ENCODE assay signal across 8 cellular contexts in genomic region chr3:23811117-23811487, GRCh38. TPM values are rescaled to one million over a fixed set of nuclear protein-coding genes. Genes with fewer than 3 reads are reported as not detected.
DNase-seq lines count a peak whose midpoint lies in the region; ATAC-seq, FAIRE-seq and TF ChIP-seq lines count a peak whose summit lies in the region.

No MANE protein-coding gene starts in this region.

- H3K9ac ChIP-seq in ES-I3 (ENCODE audit: low read depth, low read length) (peak overlapping the region; percentile 82), GM12878 (ENCODE audit: control insufficient read depth, insufficient read depth, low read length) (peak overlapping the region; percentile 84)

- peak overlapping the region; percentile 94 for H3K4me2 ChIP-seq in GM12878 (ENCODE audit: control insufficient read depth, insufficient read depth)

- H2AFZ ChIP-seq in GM12878 (ENCODE audit: control insufficient read depth, low read depth, low read length), result peak overlapping the region; percentile 67

- 7% methylated on average over 11 of the region's 11 CpGs for WGBS in GM12878 (ENCODE audit: insufficient coverage, insufficient replicate concordance, low lambda C conversion rate, missing lambda C conversion rate)
- WGBS in right lobe of liver (ENCODE audit: insufficient coverage, low coverage, low lambda C conversion rate, missing lambda C conversion rate), result 11% methylated on average over 6 of the region's 11 CpGs
- 20 to 21% methylated on average over 6 to 11 of the region's 11 CpGs for WGBS in transverse colon (ENCODE audit: low coverage in 1 of 2), 2 donors

- DNase-seq in Jurkat, Clone E6-1 (ENCODE audit: low read depth, low spot score), result no peak
- DNase-seq in GM12878 (ENCODE audit: low read depth, low spot score) (no peak), right lobe of liver (no peak), transverse colon (peak; percentile 20), H4 (ENCODE audit: low spot score) (no peak), UCSD-AML1 (lab: John Stamatoyannopoulos, UW; ENCODE audit: unreplicated experiment) (no peak)

- peaks cover 98% of the 10 kb centered on the region for H3K79me2 ChIP-seq in GM12878 (ENCODE audit: control insufficient read depth, insufficient read depth, low read length)

- in situ Hi-C loops in GM12878 (cut with MboI), result no loop called here
- in situ Hi-C loops in transverse colon (cut with MboI; ENCODE audit: low pct_ligation_motif_present in 1 of 4, low pct_unique_long_range_greater_than_20kb in 1 of 4, low sequenced_read_pairs in 3 of 4), result no loop called here

- TF ChIP-seq EP300 in GM12878 (IDR thresholded peaks at IDR 0.05; ENCODE audit: borderline replicate concordance in 1 of 2, control insufficient read depth in 1 of 2, low read depth in 2 of 2, low read length in 2 of 2), result no peak
- no peak for TF ChIP-seq EP300 in transverse colon (IDR thresholded peaks at IDR 0.05; ENCODE audit: low read depth)

- POLR2A ChIA-PET in GM12878 (lab: Charles Lee), result interaction anchor here (1.0 to 7.5 kb wide), 6 partner anchors 18 to 140 kb away, joined by 3 to 92 read pairs (median 4); partner anchors contain the start of genes NKIRAS1 and RPL15

- no peak for TF ChIP-seq POLR2A in GM12878 (IDR thresholded peaks at IDR 0.05; ENCODE audit: low read depth, low read length)
- no peak for TF ChIP-seq POLR2A in right lobe of liver (IDR thresholded peaks at IDR 0.05)
- peak; percentile 20 for TF ChIP-seq POLR2A in transverse colon (IDR thresholded peaks at IDR 0.05)

- no peaks in the 10 kb centered on the region for H3K36me3 ChIP-seq in ES-I3 (ENCODE audit: insufficient read depth, low read length)
- no peaks in the 10 kb centered on the region; a peak in 2 of 4 replicates for H3K36me3 ChIP-seq in GM12878 (ENCODE audit: control insufficient read depth in 2 of 2, insufficient read depth in 2 of 2, low read length in 1 of 2)
- H3K36me3 ChIP-seq in right lobe of liver, result no peaks in the 10 kb centered on the region
- no peaks in the 10 kb centered on the region for H3K36me3 ChIP-seq in transverse colon

- RAD21 ChIA-PET in GM12878 (lab: Charles Lee; ENCODE audit: unreplicated experiment), result interaction anchor here (0.8 to 7.8 kb wide), 11 partner anchors 9 to 218 kb away, joined by 3 to 96 read pairs (median 6); no protein-coding TSS in a partner anchor

- CTCF ChIA-PET in GM12878 (lab: Yijun Ruan, JAX), result interaction anchor here (0.7 to 4.1 kb wide), 12 partner anchors 12 to 252 kb away, joined by 3 to 36 read pairs (median 5); no protein-coding TSS in a partner anchor

- no peaks in the 10 kb centered on the region for H3K9me3 ChIP-seq in ES-I3 (ENCODE audit: control insufficient read depth, insufficient read depth, low read length)
- H3K9me3 ChIP-seq in GM12878 (replicated peaks; ENCODE audit: control insufficient read depth, insufficient read depth, low read length), result no peaks in the 10 kb centered on the region
- no peaks in the 10 kb centered on the region for H3K9me3 ChIP-seq in right lobe of liver
- no peaks in the 10 kb centered on the region for H3K9me3 ChIP-seq in transverse colon

- no TSS peak for BruUV-seq in GM12878 (replicated peaks; lab: Mats Ljungman, UMichigan)

- ATAC-seq in GM12878 (peak; percentile 6; the same call in 2 of the 3 replicates), right lobe of liver (peak; percentile 8 to 42 (median 27)), GM18867 (IDR thresholded peaks at IDR 0.05; ENCODE audit: unreplicated experiment) (no peak)

- TF ChIP-seq RAD21 in GM12878 (IDR thresholded peaks at IDR 0.05; ENCODE audit: insufficient read depth, low read depth, low read length), result no peak

- H4K20me1 ChIP-seq in GM12878 (ENCODE audit: control insufficient read depth, insufficient read depth), result no peaks in the 10 kb centered on the region

- intact Hi-C loops in GM12878 (cut with micrococcal nuclease; ENCODE audit: unreplicated experiment) (loop anchor here (2.0 kb wide), 1 partner anchor 50 kb away; no protein-coding TSS in a partner anchor), right lobe of liver (cut with DNase I) (no loop called here), transverse colon (cut with DNase I; ENCODE audit: low total_unique reads) (no loop called here)

- H3K4me3 ChIP-seq in Jurkat, Clone E6-1 (ENCODE audit: low read length), result peak overlapping the region; percentile 52
- H3K4me3 ChIP-seq in GM12878 (peak overlapping the region; percentile 98), right lobe of liver (peak overlapping the region; percentile 55 to 76 (median 57)), transverse colon (peak overlapping the region; percentile 64 to 82 (median 76))

- H3K27ac ChIP-seq in GM12878 (ENCODE audit: control insufficient read depth, insufficient read depth) (peak overlapping the region; percentile 86), right lobe of liver (peak overlapping the region; percentile 56 to 77 (median 72)), transverse colon (peak overlapping the region; percentile 87 to 95 (median 91))

- H3K27me3 ChIP-seq in GM12878 (replicated peaks in 1 of 2; ENCODE audit: control insufficient read depth in 2 of 2, insufficient read depth in 2 of 2, low read length in 1 of 2), result no peaks in the 10 kb centered on the region
- no peaks in the 10 kb centered on the region for H3K27me3 ChIP-seq in right lobe of liver
- H3K27me3 ChIP-seq in transverse colon, result no peaks in the 10 kb centered on the region

- H3K4me1 ChIP-seq in ES-I3 (ENCODE audit: insufficient read depth, low read length), result peaks cover 14% of the 10 kb centered on the region; the same call in 1 of the 2 replicates
- peaks cover 7% of the 10 kb centered on the region; the same call in 1 of the 2 replicates for H3K4me1 ChIP-seq in GM12878 (ENCODE audit: control insufficient read depth, insufficient read depth, low read length)
- H3K4me1 ChIP-seq in right lobe of liver, result peaks cover 0 to 13% (median 3%) of the 10 kb centered on the region in 4 donors
- peaks cover 25 to 61% (median 40%) of the 10 kb centered on the region in 4 donors for H3K4me1 ChIP-seq in transverse colon

- no peak for TF ChIP-seq CTCF in GM12878 (IDR thresholded peaks at IDR 0.05 in 2 of 3, conservative IDR thresholded peaks at IDR 0.05 in 1 of 3; ENCODE audit: control insufficient read depth in 2 of 3, extremely low read depth in 1 of 3, insufficient read depth in 1 of 3, low read depth in 3 of 3, low read length in 3 of 3)
- no peak for TF ChIP-seq CTCF in right lobe of liver (IDR thresholded peaks at IDR 0.05)
- no peak for TF ChIP-seq CTCF in transverse colon (IDR thresholded peaks at IDR 0.05)

- SMC1A ChIA-PET in GM12878 (lab: Charles Lee; ENCODE audit: uncharacterized antibody, unreplicated experiment), result interaction anchor here (0.8 to 7.4 kb wide), 14 partner anchors 9 to 590 kb away, joined by 3 to 224 read pairs (median 4); partner anchors contain the start of genes NKIRAS1 and RPL15

- FAIRE-seq in GM12878 (lab: Jason Lieb, UNC), result no peak

TF ChIP-seq in GM12878, 131 proteins besides CTCF, POLR2A, EP300 and RAD21 (continues in another document):
- TF ChIP-seq SMAD5 (IDR thresholded peaks at IDR 0.05; ENCODE audit: low read depth), result no peak
- TF ChIP-seq NR2F1 (conservative IDR thresholded peaks at IDR 0.05), result no peak
- TF ChIP-seq STAT3 (IDR thresholded peaks at IDR 0.05; ENCODE audit: low read depth, low read length), result no peak
- no peak for TF ChIP-seq BCLAF1 (IDR thresholded peaks at IDR 0.05)
- no peak for TF ChIP-seq POU2F2 (IDR thresholded peaks at IDR 0.05; ENCODE audit: borderline replicate concordance, low read depth, low read length)
- TF ChIP-seq CBX3 (IDR thresholded peaks at IDR 0.05; ENCODE audit: borderline replicate concordance, low read depth), result no peak
- peak; percentile 48; the same call in 1 of the 2 replicates for TF ChIP-seq NBN (IDR thresholded peaks at IDR 0.05)

RNA-seq across cellular contexts. Expression of gene UBE2E1, which starts 5.3 kb away (rescaled TPM):
- 125 TPM for polyA plus RNA-seq in Jurkat, Clone E6-1 (2012; ENCODE audit: insufficient read depth, insufficient read length)
- 149 and 156 TPM in 2 replicates for total RNA-seq in GM12878 (2013; cell fraction: nucleolus; rRNA removed)
- total RNA-seq in GM12878 (2014; rRNA removed) (110 and 129 TPM in 2 replicates), GM12878 (2014; rRNA removed; fragmentation: Illumina TruSeq; extraction: Trizol) (230 and 236 TPM in 2 replicates), GM12878 (2021) (162 and 167 TPM in 2 replicates), right lobe of liver (10 to 100 TPM; 20.8 to 40.4 (median 29.7) TPM), transverse colon (100 to 1,000 TPM in 1 of 4 donors, 10 to 100 TPM in 3; 62.0 to 109 (median 76.9) TPM)
- polyA plus RNA-seq in GM12878 (2011; ENCODE audit: low read depth), result 122 TPM
- polyA plus RNA-seq in GM12878 (2011; rRNA removed) (425 and 698 TPM in 2 replicates), GM12878 (2014; fragmentation: Illumina TruSeq; extraction: Trizol) (282 and 450 TPM in 2 replicates), GM12878 (2014; fragmentation: Nextera tagmentation; extraction: Ambion mirVana) (100 to 1,000 TPM; 113 to 128 TPM), GM12878 (2014; rRNA removed) (159 and 202 TPM in 2 replicates), GM12878 (2016; fragmentation: Nextera tagmentation; extraction: Ambion mirVana) (10 to 100 TPM; 18.7 to 21.8 TPM)
- 160 and 172 TPM in 2 replicates for polyA plus RNA-seq in GM12878 (2011; cell fraction: cytosol; rRNA removed)
- polyA plus RNA-seq in GM12878 (2011; cell fraction: nucleus; rRNA removed), result 186 and 224 TPM in 2 replicates
- polyA plus RNA-seq in GM12878 (2012), result 192 and 242 TPM in 2 replicates
- 126 and 154 TPM in 2 replicates for polyA minus RNA-seq in GM12878 (2011; rRNA and poly(A)+ RNA removed)
- 57.1 and 82.3 TPM in 2 replicates for polyA minus RNA-seq in GM12878 (2011; cell fraction: cytosol; rRNA and poly(A)+ RNA removed)
- 84.7 and 98.8 TPM in 2 replicates for polyA minus RNA-seq in GM12878 (2011; cell fraction: nucleus; rRNA and poly(A)+ RNA removed)
- 62.5 and 81.4 TPM in 2 replicates for total RNA-seq in H4 (2014; rRNA removed; shearing (Covaris generic))
